Comparison of ENCODE assay signal across 12 cellular contexts in the genomic region with DNA sequence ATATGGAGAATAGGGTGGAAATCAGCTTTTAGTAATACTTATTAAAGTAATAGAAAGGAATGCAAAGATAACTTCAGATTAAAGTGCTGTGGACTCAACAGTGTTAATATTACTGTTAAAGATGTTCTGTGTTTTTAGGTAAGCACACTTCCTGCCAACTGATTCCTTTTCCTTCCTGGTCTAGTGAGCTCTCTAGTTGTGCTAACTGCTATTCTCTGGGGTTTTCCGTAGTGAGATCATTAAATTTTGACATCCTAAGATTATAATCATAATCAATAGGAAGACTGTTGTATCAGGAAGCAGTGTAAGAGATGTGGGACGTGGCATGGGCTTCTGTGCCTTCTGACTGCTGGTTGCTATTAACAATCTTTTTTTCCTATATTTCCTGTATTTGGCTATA. TPM values are rescaled to one million over a fixed set of nuclear protein-coding genes. Genes with fewer than 3 reads are reported as not detected.
A peak's percentile ranks its signal among the peaks of the same experiment; 100 is the strongest.
DNase-seq lines count a peak whose midpoint lies in the region; ATAC-seq and TF ChIP-seq lines count a peak whose summit lies in the region.
"Had no signal": no experiment of that assay in that cellular context is flagged by ENCODE, and none has a peak within 500 bp of the region (broad histone marks: within the 10 kb centered on the region; RNA-seq: fewer than 3 reads in every experiment).

No MANE protein-coding gene starts in this region.

- H3K27me3 Mint-ChIP-seq in HFFc6 (ENCODE audit: insufficient read depth) = peaks cover 4% of the 10 kb centered on the region
- H3K27me3 Mint-ChIP-seq in activated T-helper 1 cell treated with anti-CD3 and anti-CD28 coated beads, Interleukin-12 subunit alpha, Interleukin-12 subunit beta, Interleukin-2, Interleukin-4 antibody, amounts not matched to agents 30 ng/mL and 10 ng/mL and 1 ng/mL, durations not matched to agents 14 hours and 24 hours and 36 hours (ENCODE audit: insufficient read depth) = no peaks in the 10 kb centered on the region

- peak overlapping the region; percentile 93 for H3K4me3 ChIP-seq in AG04449 (ENCODE audit: low read depth, low read length)
- H3K4me3 ChIP-seq in gastroesophageal sphincter = no peak overlapping the region

- H3K4me1 ChIP-seq in gastroesophageal sphincter = peaks cover 2 to 30% (median 7%) of the 10 kb centered on the region in 3 donors
- H3K4me1 ChIP-seq: colonic mucosa had no signal

- no peaks in the 10 kb centered on the region for H3K9me3 ChIP-seq in gastroesophageal sphincter
- H3K9me3 ChIP-seq: colonic mucosa, pancreas, tibial artery had no signal

- H3K36me3 ChIP-seq in gastroesophageal sphincter = no peaks in the 10 kb centered on the region
- H3K36me3 ChIP-seq: colonic mucosa, pancreas, tibial artery had no signal

- H3K27ac Mint-ChIP-seq in HFFc6 = peak overlapping the region; percentile 94
- peak overlapping the region; percentile 100 for H3K27ac Mint-ChIP-seq in activated T-helper 1 cell treated with anti-CD3 and anti-CD28 coated beads, Interleukin-12 subunit alpha, Interleukin-12 subunit beta, Interleukin-2, Interleukin-4 antibody, amounts not matched to agents 30 ng/mL and 10 ng/mL and 1 ng/mL, durations not matched to agents 14 hours and 24 hours and 36 hours

- H3K4me1 Mint-ChIP-seq in HFFc6 (ENCODE audit: low read depth) = peaks cover 50% of the 10 kb centered on the region
- peaks cover 81% of the 10 kb centered on the region for H3K4me1 Mint-ChIP-seq in activated T-helper 1 cell treated with anti-CD3 and anti-CD28 coated beads, Interleukin-12 subunit alpha, Interleukin-12 subunit beta, Interleukin-2, Interleukin-4 antibody, amounts not matched to agents 30 ng/mL and 10 ng/mL and 1 ng/mL, durations not matched to agents 14 hours and 24 hours and 36 hours (ENCODE audit: low read depth)

- no peaks in the 10 kb centered on the region for H3K9me3 Mint-ChIP-seq in HFFc6
- no peaks in the 10 kb centered on the region for H3K9me3 Mint-ChIP-seq in activated T-helper 1 cell treated with anti-CD3 and anti-CD28 coated beads, Interleukin-12 subunit alpha, Interleukin-12 subunit beta, Interleukin-2, Interleukin-4 antibody, amounts not matched to agents 30 ng/mL and 10 ng/mL and 1 ng/mL, durations not matched to agents 14 hours and 24 hours and 36 hours

- peaks cover 4% of the 10 kb centered on the region for H3K27me3 ChIP-seq in gastroesophageal sphincter
- H3K27me3 ChIP-seq: colonic mucosa, pancreas, tibial artery had no signal

- peak overlapping the region; percentile 91 for H3K4me3 Mint-ChIP-seq in HFFc6
- H3K4me3 Mint-ChIP-seq in activated T-helper 1 cell treated with anti-CD3 and anti-CD28 coated beads, Interleukin-12 subunit alpha, Interleukin-12 subunit beta, Interleukin-2, Interleukin-4 antibody, amounts not matched to agents 30 ng/mL and 10 ng/mL and 1 ng/mL, durations not matched to agents 14 hours and 24 hours and 36 hours = peak overlapping the region; percentile 97

- DNase-seq in AG04449 (ENCODE audit: low read depth, low spot score) = no peak
- no peak for DNase-seq in HFFc6
- DNase-seq in activated T-helper 1 cell treated with anti-CD3 and anti-CD28 coated beads, Interleukin-12 subunit alpha, Interleukin-12 subunit beta, Interleukin-2, Interleukin-4 antibody, amounts not matched to agents 30 ng/mL and 10 ng/mL and 1 ng/mL, durations not matched to agents 14 hours and 24 hours and 36 hours (ENCODE audit: low spot score) = no peak
- DNase-seq in kidney glomerular epithelial cell (lab: John Stamatoyannopoulos, UW) = peak; percentile 59
- no peak for DNase-seq in GM19238 (ENCODE audit: insufficient read length, low spot score)
- DNase-seq in NCI-H2107 treated with DMSO at 0.1 percent for 48 hours (lab: John Stamatoyannopoulos, UW; ENCODE audit: unreplicated experiment) = no peak
- DNase-seq: colonic mucosa, MV-4-11, pancreas, tibial artery had no signal

- CTCF ChIA-PET in AG04449 (lab: Yijun Ruan, JAX) = no interaction called here

- no peak for ATAC-seq in gastroesophageal sphincter
- ATAC-seq in GM21367 (IDR thresholded peaks at IDR 0.05; ENCODE audit: unreplicated experiment) = no peak

- H3K27ac ChIP-seq in gastroesophageal sphincter = no peak overlapping the region
- H3K27ac ChIP-seq: colonic mucosa, tibial artery had no signal

- WGBS in gastroesophageal sphincter (ENCODE audit: low coverage in 1 of 2), 2 donors = 46 to 60% methylated on average over 2 of the region's 2 CpGs

- TF ChIP-seq POLR2A in gastroesophageal sphincter (IDR thresholded peaks at IDR 0.05) = no peak

- H3K36me3 Mint-ChIP-seq in HFFc6 (ENCODE audit: low read depth) = no peaks in the 10 kb centered on the region
- peaks cover 27% of the 10 kb centered on the region for H3K36me3 Mint-ChIP-seq in activated T-helper 1 cell treated with anti-CD3 and anti-CD28 coated beads, Interleukin-12 subunit alpha, Interleukin-12 subunit beta, Interleukin-2, Interleukin-4 antibody, amounts not matched to agents 30 ng/mL and 10 ng/mL and 1 ng/mL, durations not matched to agents 14 hours and 24 hours and 36 hours (ENCODE audit: low read depth)

- no peak for TF ChIP-seq EP300 in gastroesophageal sphincter (IDR thresholded peaks at IDR 0.05)

- TF ChIP-seq CTCF in AG04449 (IDR thresholded peaks at IDR 0.05; ENCODE audit: insufficient read depth, low read length, missing control alignments) (no peak), HFFc6 (IDR thresholded peaks at IDR 0.05) (no peak), gastroesophageal sphincter (IDR thresholded peaks at IDR 0.05) (no peak)

- POLR2A ChIA-PET in AG04449 (lab: Yijun Ruan, JAX) = interaction anchor here (0.7 kb wide), 1 partner anchor 470 kb away, joined by 3 read pairs; no protein-coding TSS in a partner anchor

- intact Hi-C loops in activated T-helper 1 cell treated with anti-CD3 and anti-CD28 coated beads, Interleukin-12 subunit alpha, Interleukin-12 subunit beta, Interleukin-2, Interleukin-4 antibody, amounts not matched to agents 30 ng/mL and 10 ng/mL and 1 ng/mL, durations not matched to agents 14 hours and 24 hours and 36 hours (cut with micrococcal nuclease) = no loop called here

RNA-seq across cellular contexts. Expression of gene TMEM217, which starts 1.2 kb away (rescaled TPM):
- 1 to 10 TPM in 5 of 6 experiments, under 1 TPM in 1; 0.99 to 2.0 (median 1.6) TPM for total RNA-seq in HFFc6 (2021; fragmentation: NEBNext Ultra II Directional; extraction: Animal tissue kit (Norgen Biotek cat#: 25700))
- 7.7 and 9.9 TPM in 2 replicates for total RNA-seq in activated T-helper 1 cell treated with anti-CD3 and anti-CD28 coated beads, Interleukin-12 subunit alpha, Interleukin-12 subunit beta, Interleukin-2, Interleukin-4 antibody, amounts not matched to agents 30 ng/mL and 10 ng/mL and 1 ng/mL, durations not matched to agents 14 hours and 24 hours and 36 hours
- under 1 TPM in 1 of 4 donors, not detected in 3; 0.40 TPM for total RNA-seq in gastroesophageal sphincter

RNA-seq across cellular contexts. Expression of gene TBC1D22B, which starts 1.6 kb away (rescaled TPM):
- 1 to 10 TPM; 9.0 to 9.6 (median 9.2) TPM for total RNA-seq in HFFc6 (2021; fragmentation: NEBNext Ultra II Directional; extraction: Animal tissue kit (Norgen Biotek cat#: 25700))
- 20.8 and 21.2 TPM in 2 replicates for total RNA-seq in activated T-helper 1 cell treated with anti-CD3 and anti-CD28 coated beads, Interleukin-12 subunit alpha, Interleukin-12 subunit beta, Interleukin-2, Interleukin-4 antibody, amounts not matched to agents 30 ng/mL and 10 ng/mL and 1 ng/mL, durations not matched to agents 14 hours and 24 hours and 36 hours
- 1 to 10 TPM; 5.0 to 9.2 (median 8.3) TPM for total RNA-seq in gastroesophageal sphincter
